In the genomic region with DNA sequence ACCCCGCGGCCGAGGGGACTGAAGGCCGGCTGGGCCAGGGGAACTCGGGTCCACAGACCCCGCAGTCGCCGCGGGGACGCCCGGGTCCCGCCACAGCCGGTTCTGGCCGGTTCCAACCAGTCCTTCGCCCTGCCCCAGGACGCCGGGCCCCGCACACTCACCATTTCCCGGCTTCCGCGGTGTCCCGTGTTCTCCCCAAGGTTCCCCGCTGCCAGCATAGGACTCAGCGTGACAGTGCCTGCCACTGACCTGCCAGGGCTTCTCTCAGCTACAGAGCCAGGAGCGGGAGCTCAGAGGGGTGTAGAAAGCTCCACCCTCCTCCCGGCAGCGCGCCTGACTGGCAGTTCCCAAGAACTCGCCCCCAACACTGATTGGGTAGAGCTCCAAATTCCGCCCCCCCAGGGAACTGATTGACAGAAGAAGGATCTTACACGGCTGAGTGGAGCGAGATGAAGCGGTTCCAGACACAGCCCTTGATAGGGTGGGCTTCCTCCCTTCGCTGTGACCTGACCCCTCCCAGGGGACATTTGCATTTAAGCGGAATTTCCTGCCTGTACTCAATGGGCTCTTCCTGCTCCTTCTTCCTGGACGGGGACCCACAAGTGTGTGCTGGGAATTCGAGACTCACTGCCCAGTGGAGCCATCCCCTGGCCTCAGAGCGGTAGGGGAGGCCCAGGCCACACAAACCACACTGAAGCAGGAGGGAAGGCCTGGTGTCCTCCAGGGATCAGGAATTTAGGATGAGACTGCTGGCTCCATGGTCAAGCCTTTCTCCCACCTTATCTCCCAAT, we compare ENCODE assay signal across 8 cellular contexts.
DNase-seq lines count a peak whose midpoint lies in the region; ATAC-seq and TF ChIP-seq lines count a peak whose summit lies in the region.

A gene (minus strand): TSS at position 312 of the 791 bp plus-strand sequence. CDS start 2,052 bp downstream, outside the sequence.

- H3K9me3 Mint-ChIP-seq in effector memory CD8-positive, alpha-beta T cell = no peaks in the 10 kb centered on the region

- peaks cover 4 to 22% of the 10 kb centered on the region in 2 donors for H3K27me3 Mint-ChIP-seq in effector memory CD8-positive, alpha-beta T cell

- H3K4me3 Mint-ChIP-seq in effector memory CD8-positive, alpha-beta T cell = peak within 1 kb of the TSS; percentile 92 to 95

- peak; percentile 73 for DNase-seq in AG09309 (ENCODE audit: low read depth)
- peak; percentile 93 for DNase-seq in NCI-H82 (lab: John Stamatoyannopoulos, UW)
- peak; percentile 49 to 71 (median 61) for DNase-seq in activated CD8-positive, alpha-beta memory T cell treated with anti-CD3 and anti-CD28 coated beads for 48 hours (ENCODE audit: low read depth in 2 of 3, low spot score in 2 of 3)
- peak; percentile 54 to 60 (median 55) for DNase-seq in effector memory CD8-positive, alpha-beta T cell
- DNase-seq in medulla oblongata (ENCODE audit: extremely low spot score) = peak; percentile 99
- DNase-seq in stimulated activated CD4-positive, alpha-beta T cell treated with anti-CD3 and anti-CD28 coated beads, TNF-alpha, amount 100 ng/mL, for 48 hours (ENCODE audit: low read depth in 3 of 3) = peak; percentile 79 to 87 (median 85)

- no peaks in the 10 kb centered on the region for H3K36me3 Mint-ChIP-seq in effector memory CD8-positive, alpha-beta T cell (ENCODE audit: insufficient read depth)

- ATAC-seq in GM18870 (IDR thresholded peaks at IDR 0.05; ENCODE audit: unreplicated experiment) = peak; percentile 70
- peak; percentile 88 for ATAC-seq in HG03175 (IDR thresholded peaks at IDR 0.05; ENCODE audit: unreplicated experiment)
- ATAC-seq in effector memory CD8-positive, alpha-beta T cell (replicated peaks) = peak; percentile 97

- H3K27ac Mint-ChIP-seq in effector memory CD8-positive, alpha-beta T cell = peak within 1 kb of the TSS; percentile 86 to 89

- H3K4me3 ChIP-seq in AG09309 (ENCODE audit: control insufficient read depth, low read depth, low read length) = peak within 1 kb of the TSS; percentile 96

- peak; percentile 80 for TF ChIP-seq CTCF in AG09309 (IDR thresholded peaks at IDR 0.05; ENCODE audit: control insufficient read depth, insufficient read depth, low read depth, low read length, missing control alignments)

- H3K4me1 Mint-ChIP-seq in effector memory CD8-positive, alpha-beta T cell (ENCODE audit: low read depth in 2 of 2) = peaks cover 14 to 15% of the 10 kb centered on the region in 2 donors

Comparison
In these comparisons a context has a peak if more than half of its experiments do, and no peak if none do; other contexts are left out.
1. Peak in every context shown above with its lines: DNase-seq, ATAC-seq and H3K4me3 ChIP-seq.